In genomic region chr13:28532226-28533048, GRCh38 we compare ENCODE assay signal across 8 cellular contexts. TPM values are rescaled to one million over a fixed set of nuclear protein-coding genes. Genes with fewer than 3 reads are reported as not detected.
A peak's percentile ranks its signal among the peaks of the same experiment; 100 is the strongest.
DNase-seq lines count a peak whose midpoint lies in the region; ATAC-seq and TF ChIP-seq lines count a peak whose summit lies in the region.

No MANE protein-coding gene starts in this region.

- H2AFZ ChIP-seq in ACC112 (ENCODE audit: low read length, unreplicated experiment) (no peak overlapping the region), H9 (ENCODE audit: low read length) (no peak overlapping the region)

- no peak overlapping the region for H4K8ac ChIP-seq in H9 (replicated peaks; ENCODE audit: insufficient read length, low read depth, low read length)

- H3K27me3 ChIP-seq in ACC112 (ENCODE audit: insufficient read depth, low read length) = peaks cover 54% of the 10 kb centered on the region
- H3K27me3 ChIP-seq in H9 (ENCODE audit: insufficient read depth, low read length) = no peaks in the 10 kb centered on the region; the same call in 1 of the 2 replicates
- no peaks in the 10 kb centered on the region for H3K27me3 ChIP-seq in body of pancreas

- H3K79me1 ChIP-seq in H9 (ENCODE audit: insufficient read depth, low read depth, low read length, poor library complexity, severe bottlenecking) = no peaks in the 10 kb centered on the region

- peaks cover 28% of the 10 kb centered on the region for H3K27me3 Mint-ChIP-seq in H9 (ENCODE audit: low read depth)

- H3K79me2 ChIP-seq in ACC112 (ENCODE audit: control insufficient read depth, insufficient read depth, low read length, unreplicated experiment) (no peaks in the 10 kb centered on the region), H9 (ENCODE audit: insufficient read depth, low read length) (no peaks in the 10 kb centered on the region)

- peak overlapping the region; percentile 68 to 83 for H3K4me3 Mint-ChIP-seq in H9

- H3K4me3 ChIP-seq in ACC112 (ENCODE audit: low read depth, low read length) (peak overlapping the region; percentile 70), body of pancreas (no peak overlapping the region)

- H3K4me1 ChIP-seq in ACC112 (ENCODE audit: control insufficient read depth, insufficient read depth, low read length, unreplicated experiment) (peaks cover 10% of the 10 kb centered on the region), H9 (ENCODE audit: insufficient read depth, low read length) (peaks cover 17% of the 10 kb centered on the region; the same call in 1 of the 2 replicates), body of pancreas (peaks cover 18% of the 10 kb centered on the region)

- H2BK15ac ChIP-seq in H9 (ENCODE audit: low read depth, low read length) = no peak overlapping the region

- no peak overlapping the region; the same call in 1 of the 2 replicates for H3K14ac ChIP-seq in H9 (ENCODE audit: insufficient read depth, low read length)

- H3K56ac ChIP-seq in H9 (ENCODE audit: insufficient read length, low read depth, low read length) = no peak overlapping the region

- TF ChIP-seq CTCF in H9 (conservative IDR thresholded peaks at IDR 0.05) = no peak
- TF ChIP-seq CTCF in body of pancreas (IDR thresholded peaks at IDR 0.05) = no peak

- peaks cover 17% of the 10 kb centered on the region for H3K23me2 ChIP-seq in H9 (ENCODE audit: insufficient read length, low read depth, low read length, poor library complexity, severe bottlenecking)

- intact Hi-C loops in body of pancreas (cut with DNase I) = no loop called here

- H3K36me3 ChIP-seq in ACC112 (ENCODE audit: insufficient read depth, low read length) (no peaks in the 10 kb centered on the region), body of pancreas (replicated peaks in 1 of 2; ENCODE audit: insufficient read depth in 1 of 2, low read depth in 2 of 2) (no peaks in the 10 kb centered on the region)

- H2BK120ac ChIP-seq in H9 (ENCODE audit: low read depth, low read length, poor library complexity, severe bottlenecking) = no peak overlapping the region

- H3K23ac ChIP-seq in H9 (ENCODE audit: insufficient read length, low read depth, low read length) = no peak overlapping the region

- ATAC-seq in body of pancreas (peak; percentile 38), left lobe of liver (peak; percentile 68), GM18505 (IDR thresholded peaks at IDR 0.05; ENCODE audit: unreplicated experiment) (no peak), HG02610 (IDR thresholded peaks at IDR 0.05; ENCODE audit: unreplicated experiment) (no peak)

- peaks cover 0 to 10% (median 6%) of the 10 kb centered on the region in 3 experiments; a peak in 4 of 7 replicates for H3K36me3 Mint-ChIP-seq in H9 (ENCODE audit: insufficient read depth in 1 of 3, low read depth in 3 of 3)

- H3K4me2 ChIP-seq in H9 (ENCODE audit: insufficient read depth, insufficient read length, low read length) = peak overlapping the region; percentile 86

- no peak overlapping the region for H4K91ac ChIP-seq in H9 (ENCODE audit: insufficient read length, low read depth, low read length)

- H4K5ac ChIP-seq in H9 (ENCODE audit: insufficient read length, low read depth, low read length) = no peak overlapping the region

- H3K27ac ChIP-seq in ACC112 (ENCODE audit: low read depth, low read length) = no peak overlapping the region
- no peak overlapping the region for H3K27ac ChIP-seq in H9 (ENCODE audit: insufficient read length, low read depth, low read length)
- H3K27ac ChIP-seq in body of pancreas = peak overlapping the region in 2 of 4 donors; percentile 24 to 55
- peak overlapping the region; percentile 26 for H3K27ac ChIP-seq in substantia nigra (ENCODE audit: low read depth, low read length, poor library complexity, severe bottlenecking)

- H3K9me3 ChIP-seq in H9 (ENCODE audit: control insufficient read depth, low read depth, low read length) = no peaks in the 10 kb centered on the region
- no peaks in the 10 kb centered on the region for H3K9me3 ChIP-seq in body of pancreas

- no peak overlapping the region for H3K9ac ChIP-seq in H9 (ENCODE audit: extremely low read depth, insufficient read length, low read length)

- no peak overlapping the region for H2BK12ac ChIP-seq in H9 (ENCODE audit: insufficient read length, low read depth, low read length)

- peak overlapping the region in 2 of 3 experiments; percentile 22 to 95; a peak in 2 of 7 replicates for H3K27ac Mint-ChIP-seq in H9

- TF ChIP-seq POLR2A in body of pancreas (IDR thresholded peaks at IDR 0.05) (no peak), GM18505 (IDR thresholded peaks at IDR 0.05; ENCODE audit: borderline replicate concordance, extremely low read depth, insufficient read depth, insufficient read length) (no peak)

- H3K4me1 Mint-ChIP-seq in H9 = peaks cover 21 to 30% of the 10 kb centered on the region in 2 experiments

- peaks cover 3 to 20% of the 10 kb centered on the region in 2 experiments; a peak in 4 of 5 replicates for H3K9me3 Mint-ChIP-seq in H9

- no peak overlapping the region for H3T11ph ChIP-seq in H9 (ENCODE audit: low read length)

- H2BK5ac ChIP-seq in H9 (ENCODE audit: insufficient read length, low read length) = no peak overlapping the region

- no peak overlapping the region for H3K4ac ChIP-seq in H9 (ENCODE audit: low read depth, low read length)

- no peak overlapping the region for H2BK20ac ChIP-seq in H9 (ENCODE audit: low read depth, low read length, poor library complexity, severe bottlenecking)

- no CpG with 5 or more reads among the region's 105 CpGs for WGBS in H9 (ENCODE audit: extremely low coverage, insufficient read length, low lambda C conversion rate)
- WGBS in body of pancreas, 2 donors = 0 to 1% methylated on average over 14 to 88 of the region's 105 CpGs

- no peak overlapping the region for H2AK5ac ChIP-seq in H9 (ENCODE audit: insufficient read length, low read length)

- H3K18ac ChIP-seq in H9 (ENCODE audit: insufficient read length, low read depth, low read length) = peak overlapping the region; percentile 32

- peak; percentile 57 for DNase-seq in H9
- peak in 1 of 4 donors; percentile 17 for DNase-seq in body of pancreas
- no peak for DNase-seq in left lobe of liver (ENCODE audit: low spot score)
- DNase-seq in substantia nigra (lab: John Stamatoyannopoulos, UW) = peak in 8 of 49 donors; percentile 6 to 45 (median 22)
- no peak for DNase-seq in HK-2 (ENCODE audit: unreplicated experiment)

- no peaks in the 10 kb centered on the region for H4K20me1 ChIP-seq in H9 (ENCODE audit: control insufficient read depth, insufficient read depth, insufficient read length)

RNA-seq across cellular contexts. Expression of gene FLT1, which starts 37.5 kb away (rescaled TPM):
- 83.4 and 84.1 TPM in 2 replicates for total RNA-seq in H9 (2021)
- total RNA-seq in body of pancreas = 10 to 100 TPM; 15.3 to 20.4 TPM
- total RNA-seq in left lobe of liver = 12.6 TPM

Comparison
In these comparisons a context has a peak if more than half of its experiments do, and no peak if none do; other contexts are left out.
1. ATAC-seq: peak in body of pancreas (single experiment) and left lobe of liver (single experiment); none in GM18505 (single experiment) and HG02610 (single experiment).